Comparison of ENCODE assay signal across 18 cellular contexts in genomic region chr19:18473706-18474087, GRCh38. TPM values are rescaled to one million over a fixed set of nuclear protein-coding genes. Genes with fewer than 3 reads are reported as not detected.
DNase-seq lines count a peak whose midpoint lies in the region; ATAC-seq and TF ChIP-seq lines count a peak whose summit lies in the region.
"Had no signal": no experiment of that assay in that cellular context is flagged by ENCODE, and none has a peak within 500 bp of the region (broad histone marks: within the 10 kb centered on the region; RNA-seq: fewer than 3 reads in every experiment).

No MANE protein-coding gene starts in this region.

- H3K27me3 ChIP-seq in heart right ventricle: no peaks in the 10 kb centered on the region
- H3K27me3 ChIP-seq in adrenal gland: no peaks in the 10 kb centered on the region
- H3K27me3 ChIP-seq in lower lobe of right lung (ENCODE audit: low read depth): no peaks in the 10 kb centered on the region
- H3K27me3 ChIP-seq in transverse colon: no peaks in the 10 kb centered on the region

- TF ChIP-seq POLR2A in adrenal gland (IDR thresholded peaks at IDR 0.05) (no peak), transverse colon (IDR thresholded peaks at IDR 0.05) (no peak)

- whole genome bisulfite sequencing in heart right ventricle, 2 donors: 95 to 98% methylated on average over 8 of the region's 8 CpGs
- whole genome bisulfite sequencing in adrenal gland, 4 donors: 80 to 95% (median 94%) methylated on average over 3 to 8 of the region's 8 CpGs
- 80 to 94% methylated on average over 1 to 8 of the region's 8 CpGs for WGBS in transverse colon (ENCODE audit: low coverage in 1 of 2), 2 donors

- TF ChIP-seq CTCF in heart right ventricle (IDR thresholded peaks at IDR 0.05) (no peak), adrenal gland (IDR thresholded peaks at IDR 0.05) (no peak), lower lobe of right lung (IDR thresholded peaks at IDR 0.05) (no peak), transverse colon (IDR thresholded peaks at IDR 0.05) (no peak)

- no peak for DNase-seq in heart right ventricle
- no peak for DNase-seq in Right ventricle myocardium inferior (ENCODE audit: missing footprints)
- peak in 1 of 7 donors; percentile 23 for DNase-seq in adrenal gland
- no peak for DNase-seq in lower lobe of right lung
- DNase-seq in transverse colon: no peak
- DNase-seq in GM03348 (ENCODE audit: low spot score): no peak
- no peak for DNase-seq in NCI-H446 treated with DMSO at 0.1 percent for 48 hours (lab: John Stamatoyannopoulos, UW)
- DNase-seq: activated CD4-positive, alpha-beta T cell treated with anti-CD3 and anti-CD28 coated beads for 1 hour; activated CD8-positive, alpha-beta memory T cell treated with anti-CD3 and anti-CD28 coated beads, Interleukin-2, amount 50 U/mL, for 48 hours; hippocampal formation; mesendoderm; naive thymus-derived CD8-positive, alpha-beta T cell; NCI-H187 treated with DMSO at 0.1 percent for 48 hours; NCI-H2227 treated with DMSO at 0.1 percent for 48 hours; stimulated activated CD4-positive, alpha-beta T cell treated with anti-CD3 and anti-CD28 coated beads, Interleukin-2, amount 100 ng/mL, for 48 hours had no signal

- TF ChIP-seq EP300 in transverse colon (IDR thresholded peaks at IDR 0.05; ENCODE audit: low read depth): no peak

- H3K27ac ChIP-seq in heart right ventricle (peak overlapping the region in 6 of 10 donors; percentile 28 to 62 (median 40)), adrenal gland (peak overlapping the region in 3 of 5 donors; percentile 36 to 86 (median 78)), lower lobe of right lung (peak overlapping the region; percentile 58), transverse colon (peak overlapping the region; percentile 37 to 73 (median 46))

- peaks cover 15 to 78% (median 58%) of the 10 kb centered on the region in 9 donors for H3K4me1 ChIP-seq in heart right ventricle
- peaks cover 17 to 45% of the 10 kb centered on the region in 2 donors for H3K4me1 ChIP-seq in adrenal gland (replicated peaks in 1 of 2)
- H3K4me1 ChIP-seq in lower lobe of right lung: peaks cover 74% of the 10 kb centered on the region
- peaks cover 44 to 65% (median 49%) of the 10 kb centered on the region in 4 donors for H3K4me1 ChIP-seq in transverse colon

- intact Hi-C loops in heart right ventricle (cut with DNase I): loop anchor here in 3 of 10 donors (5.0 kb wide), 3 partner anchors 39 to 99 kb away; partner anchors contain the start of gene UBA52 (in 2 of the 3)
- intact Hi-C loops in Right ventricle myocardium inferior (cut with DNase I): no loop called here
- intact Hi-C loops in adrenal gland (cut with DNase I): loop anchor here (5.0 to 10.0 kb wide), 2 partner anchors 104 to 381 kb away; no protein-coding TSS in a partner anchor
- intact Hi-C loops in lower lobe of right lung (cut with DNase I): no loop called here
- intact Hi-C loops in transverse colon (cut with DNase I; ENCODE audit: low total_unique reads): no loop called here

- H3K4me3 ChIP-seq in heart right ventricle: no peak overlapping the region
- no peak overlapping the region for H3K4me3 ChIP-seq in adrenal gland
- H3K4me3 ChIP-seq in lower lobe of right lung: no peak overlapping the region
- H3K4me3 ChIP-seq in transverse colon: no peak overlapping the region
- H3K4me3 ChIP-seq: skin epidermis had no signal

- ATAC-seq in heart right ventricle: no peak
- no peak for ATAC-seq in Right ventricle myocardium inferior
- no peak for ATAC-seq in lower lobe of right lung
- no peak for ATAC-seq in HG03460 (IDR thresholded peaks at IDR 0.05; ENCODE audit: unreplicated experiment)
- ATAC-seq: naive thymus-derived CD8-positive, alpha-beta T cell had no signal

- peaks cover 0 to 44% (median 0%) of the 10 kb centered on the region in 9 donors for H3K36me3 ChIP-seq in heart right ventricle
- H3K36me3 ChIP-seq in adrenal gland (replicated peaks in 1 of 2): peaks cover 0 to 9% of the 10 kb centered on the region in 2 donors
- H3K36me3 ChIP-seq in lower lobe of right lung: peaks cover 25% of the 10 kb centered on the region
- no peaks in the 10 kb centered on the region for H3K36me3 ChIP-seq in transverse colon

- in situ Hi-C loops in transverse colon (cut with MboI; ENCODE audit: low pct_ligation_motif_present in 1 of 4, low pct_unique_long_range_greater_than_20kb in 1 of 4, low sequenced_read_pairs in 3 of 4): loop anchor here (25.0 kb wide), 3 partner anchors 114 to 389 kb away; partner anchors contain the start of genes REX1BD (in 2 of the 4) and UPF1 (in 2 of the 4)

- H3K9me3 ChIP-seq in heart right ventricle (no peaks in the 10 kb centered on the region), adrenal gland (replicated peaks in 1 of 3) (no peaks in the 10 kb centered on the region), lower lobe of right lung (no peaks in the 10 kb centered on the region), transverse colon (no peaks in the 10 kb centered on the region)

RNA-seq across cellular contexts. Expression of gene ISYNA1, which starts 35.8 kb away (rescaled TPM):
- 10 to 100 TPM; 12.6 to 40.7 (median 18.0) TPM for total RNA-seq in heart right ventricle
- polyA plus RNA-seq in heart right ventricle: 100 to 1,000 TPM in 1 of 2 donors, 10 to 100 TPM in 1; 21.4 to 137 TPM
- 26.0 TPM for total RNA-seq in Right ventricle myocardium inferior
- 100 to 1,000 TPM in 3 of 8 donors, 10 to 100 TPM in 5; 32.3 to 211 (median 78.7) TPM for total RNA-seq in adrenal gland
- polyA plus RNA-seq in adrenal gland: 100 to 1,000 TPM in 2 of 3 donors, 1 to 10 TPM in 1; 3.2 to 313 (median 125) TPM
- 30.6 TPM for total RNA-seq in lower lobe of right lung
- 10 to 100 TPM in 2 of 4 donors, 1 to 10 TPM in 2; 3.0 to 15.1 (median 8.8) TPM for total RNA-seq in transverse colon
- polyA plus RNA-seq: CD14-positive monocyte had no signal

RNA-seq across cellular contexts. Expression of gene ELL, which starts 48.2 kb away (rescaled TPM):
- total RNA-seq in heart right ventricle (10 to 100 TPM in 2 of 10 donors, 1 to 10 TPM in 8; 5.7 to 13.1 (median 7.5) TPM), Right ventricle myocardium inferior (8.4 TPM), adrenal gland (10 to 100 TPM in 7 of 8 donors, 1 to 10 TPM in 1; 9.8 to 28.3 (median 15.2) TPM), lower lobe of right lung (19.7 TPM), transverse colon (10 to 100 TPM; 16.2 to 72.2 (median 18.0) TPM)
- polyA plus RNA-seq in heart right ventricle (1 to 10 TPM; 4.0 to 6.7 TPM), adrenal gland (10 to 100 TPM in 1 of 3 donors, 1 to 10 TPM in 2; 1.8 to 14.3 (median 9.1) TPM)

RNA-seq across cellular contexts. Expression of gene SSBP4, which starts 54.5 kb away (rescaled TPM):
- total RNA-seq in heart right ventricle (10 to 100 TPM; 17.6 to 47.1 (median 27.3) TPM), Right ventricle myocardium inferior (36.2 TPM), adrenal gland (100 to 1,000 TPM in 1 of 8 donors, 10 to 100 TPM in 7; 38.9 to 119 (median 73.7) TPM), lower lobe of right lung (65.6 TPM), transverse colon (10 to 100 TPM in 3 of 4 donors, 1 to 10 TPM in 1; 9.4 to 40.4 (median 32.2) TPM)
- polyA plus RNA-seq in heart right ventricle (10 to 100 TPM; 41.3 to 51.6 TPM), adrenal gland (100 to 1,000 TPM in 2 of 3 donors, 1 to 10 TPM in 1; 9.1 to 160 (median 136) TPM)

Comparison
In these comparisons a context has a peak if more than half of its experiments do, and no peak if none do; other contexts are left out.
1. intact Hi-C loops: an anchor here in adrenal gland (5.0 to 10.0 kb wide); none called in Right ventricle myocardium inferior, lower lobe of right lung and transverse colon.